13 cellular contexts compared by ENCODE assay signal in the genomic region with DNA sequence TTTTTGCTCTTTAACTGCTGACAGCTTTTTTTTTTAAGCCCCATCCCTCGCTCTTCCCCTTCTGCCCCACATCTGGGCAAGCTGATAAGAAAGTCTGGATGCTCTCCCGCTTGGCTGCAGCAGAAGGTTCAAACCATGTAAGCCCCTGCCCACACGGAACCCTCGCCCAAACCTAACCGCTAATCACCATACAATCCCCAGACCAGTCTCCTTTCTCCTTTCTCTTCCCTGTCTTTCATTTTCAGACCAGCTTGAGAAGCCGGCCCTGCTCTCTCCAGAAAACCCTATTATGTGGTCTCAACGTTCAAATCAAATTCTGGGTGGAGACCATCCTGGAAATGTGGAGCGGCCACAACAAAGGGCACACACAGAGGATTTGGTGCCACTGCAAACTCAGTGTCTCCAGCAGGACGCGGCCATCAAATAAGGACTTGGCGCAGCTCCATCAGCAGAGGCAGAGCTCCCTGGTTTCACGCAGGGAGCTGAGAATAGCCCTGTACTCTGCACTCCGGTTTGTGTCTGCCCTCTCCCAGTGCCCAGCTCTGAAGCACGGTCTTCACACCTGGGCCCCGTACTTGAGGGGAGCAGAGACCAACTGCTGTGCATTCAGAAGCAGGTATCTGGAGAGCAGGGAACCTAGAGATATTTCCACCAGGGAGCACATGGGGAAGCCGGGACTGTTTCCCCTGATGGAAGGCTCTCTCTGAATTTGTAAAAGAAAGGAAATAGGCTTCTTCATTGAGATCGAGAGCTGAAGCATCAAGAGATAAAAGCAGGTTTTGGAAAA.
A peak's percentile ranks its signal among the peaks of the same experiment; 100 is the strongest.
DNase-seq lines count a peak whose midpoint lies in the region; ATAC-seq and FAIRE-seq lines count a peak whose summit lies in the region.
"Had no signal": no experiment of that assay in that cellular context is flagged by ENCODE, and none has a peak within 500 bp of the region (broad histone marks: within the 10 kb centered on the region; RNA-seq: fewer than 3 reads in every experiment).

No MANE protein-coding gene starts in this region.

- H3K27me3 Mint-ChIP-seq in CD4-positive, CD25-positive, alpha-beta regulatory T cell, result no peaks in the 10 kb centered on the region

- H3K4me1 Mint-ChIP-seq in CD4-positive, CD25-positive, alpha-beta regulatory T cell, result peaks cover 12 to 33% (median 23%) of the 10 kb centered on the region in 4 donors

- H3K27ac ChIP-seq in CD4-positive, CD25-positive, alpha-beta regulatory T cell (ENCODE audit: insufficient read depth, low read length, poor library complexity, severe bottlenecking), result no peak overlapping the region

- no peaks in the 10 kb centered on the region for H3K27me3 ChIP-seq in CD4-positive, CD25-positive, alpha-beta regulatory T cell (ENCODE audit: control insufficient read depth, insufficient read depth, low read length)

- H3K4me3 Mint-ChIP-seq in CD4-positive, CD25-positive, alpha-beta regulatory T cell, result no peak overlapping the region
- H3K4me3 Mint-ChIP-seq: T-helper 1 cell treated with Interleukin-12 subunit alpha and Interleukin-12 subunit beta and Interleukin-4 antibody, amounts not matched to agents 30 μg/mL and 1 μg/mL, for 36 hours had no signal

- peak overlapping the region; percentile 26 to 75 (median 34) for H3K27ac Mint-ChIP-seq in CD4-positive, CD25-positive, alpha-beta regulatory T cell
- H3K27ac Mint-ChIP-seq: T-helper 1 cell treated with Interleukin-12 subunit alpha and Interleukin-12 subunit beta and Interleukin-4 antibody, amounts not matched to agents 30 μg/mL and 1 μg/mL, for 36 hours had no signal

- H3K36me3 Mint-ChIP-seq in CD4-positive, CD25-positive, alpha-beta regulatory T cell, result peaks cover 18% of the 10 kb centered on the region

- DNase-seq in CD4-positive, CD25-positive, alpha-beta regulatory T cell, result no peak
- DNase-seq in NCI-H2029 treated with DMSO at 0.1 percent for 48 hours (lab: John Stamatoyannopoulos, UW) (peak; percentile 81), astrocyte of the hippocampus (ENCODE audit: low read depth, low spot score) (peak; percentile 51), lung microvascular endothelial cell (ENCODE audit: low read depth in 2 of 2) (peak; percentile 48 to 51), GM19239 (ENCODE audit: insufficient read length, low spot score) (no peak)
- DNase-seq: activated CD8-positive, alpha-beta memory T cell treated with anti-CD3 and anti-CD28 coated beads for 24 hours; Caco-2; NK-92 treated with Interleukin-12 subunit alpha and Interleukin-12 subunit beta, amount 100 ng/mL, for 24 hours had no signal

- peaks cover 0 to 1% (median 0%) of the 10 kb centered on the region in 7 donors for H3K9me3 Mint-ChIP-seq in CD4-positive, CD25-positive, alpha-beta regulatory T cell
- H3K9me3 Mint-ChIP-seq: T-helper 1 cell treated with Interleukin-12 subunit alpha and Interleukin-12 subunit beta and Interleukin-4 antibody, amounts not matched to agents 30 μg/mL and 1 μg/mL, for 36 hours had no signal

- peaks cover 24% of the 10 kb centered on the region for H3K4me1 ChIP-seq in CD4-positive, CD25-positive, alpha-beta regulatory T cell (ENCODE audit: control insufficient read depth, insufficient read depth, low read length, poor library complexity, severe bottlenecking)
- H3K4me1 ChIP-seq: Caco-2 had no signal

- ATAC-seq in CD4-positive, CD25-positive, alpha-beta regulatory T cell (ENCODE audit: low read depth in 2 of 2), result no peak
- ATAC-seq in HG03565 (IDR thresholded peaks at IDR 0.05; ENCODE audit: unreplicated experiment), result no peak
- ATAC-seq in GM18502 (IDR thresholded peaks at IDR 0.05; ENCODE audit: poor library complexity, unreplicated experiment), result no peak
- no peak for ATAC-seq in HG03039 (IDR thresholded peaks at IDR 0.05; ENCODE audit: unreplicated experiment)

- H3K9me3 ChIP-seq in CD4-positive, CD25-positive, alpha-beta regulatory T cell (ENCODE audit: control insufficient read depth in 2 of 2, low read length in 2 of 2), result no peaks in the 10 kb centered on the region
- H3K9me3 ChIP-seq: Caco-2 had no signal

- no peaks in the 10 kb centered on the region for H3K36me3 ChIP-seq in CD4-positive, CD25-positive, alpha-beta regulatory T cell (ENCODE audit: control insufficient read depth, insufficient read depth, low read length)

- no peak for FAIRE-seq in GM19239 (lab: Jason Lieb, UNC)
- FAIRE-seq: endometrium had no signal

- no peak overlapping the region for H3K4me3 ChIP-seq in CD4-positive, CD25-positive, alpha-beta regulatory T cell (ENCODE audit: low read depth, low read length)

Comparison
In these comparisons a context has a peak if more than half of its experiments do, and no peak if none do; other contexts are left out.
1. DNase-seq: peak in NCI-H2029 treated with DMSO at 0.1 percent for 48 hours (single experiment), astrocyte of the hippocampus (single experiment) and lung microvascular endothelial cell (2 of 2); none in CD4-positive, CD25-positive, alpha-beta regulatory T cell (0 of 3) and GM19239 (single experiment).